9 cellular contexts compared by ENCODE assay signal in genomic region chr7:119223930-119224329, GRCh38.
"Had no signal": no experiment of that assay in that cellular context is flagged by ENCODE, and none has a peak within 500 bp of the region (broad histone marks: within the 10 kb centered on the region; RNA-seq: fewer than 3 reads in every experiment).

No MANE protein-coding gene starts in this region.

- ATAC-seq: GM23338, HepG2 had no signal

- H3K27ac ChIP-seq: HL-60, KMS-11 had no signal

- H3K4me3 ChIP-seq: GM23338 had no signal

- DNase-seq: H9, HCEC 1CT, KBM-7 had no signal

- FAIRE-seq: H1, H54, HepG2 had no signal
